8 cellular contexts compared by ENCODE assay signal in the genomic region with DNA sequence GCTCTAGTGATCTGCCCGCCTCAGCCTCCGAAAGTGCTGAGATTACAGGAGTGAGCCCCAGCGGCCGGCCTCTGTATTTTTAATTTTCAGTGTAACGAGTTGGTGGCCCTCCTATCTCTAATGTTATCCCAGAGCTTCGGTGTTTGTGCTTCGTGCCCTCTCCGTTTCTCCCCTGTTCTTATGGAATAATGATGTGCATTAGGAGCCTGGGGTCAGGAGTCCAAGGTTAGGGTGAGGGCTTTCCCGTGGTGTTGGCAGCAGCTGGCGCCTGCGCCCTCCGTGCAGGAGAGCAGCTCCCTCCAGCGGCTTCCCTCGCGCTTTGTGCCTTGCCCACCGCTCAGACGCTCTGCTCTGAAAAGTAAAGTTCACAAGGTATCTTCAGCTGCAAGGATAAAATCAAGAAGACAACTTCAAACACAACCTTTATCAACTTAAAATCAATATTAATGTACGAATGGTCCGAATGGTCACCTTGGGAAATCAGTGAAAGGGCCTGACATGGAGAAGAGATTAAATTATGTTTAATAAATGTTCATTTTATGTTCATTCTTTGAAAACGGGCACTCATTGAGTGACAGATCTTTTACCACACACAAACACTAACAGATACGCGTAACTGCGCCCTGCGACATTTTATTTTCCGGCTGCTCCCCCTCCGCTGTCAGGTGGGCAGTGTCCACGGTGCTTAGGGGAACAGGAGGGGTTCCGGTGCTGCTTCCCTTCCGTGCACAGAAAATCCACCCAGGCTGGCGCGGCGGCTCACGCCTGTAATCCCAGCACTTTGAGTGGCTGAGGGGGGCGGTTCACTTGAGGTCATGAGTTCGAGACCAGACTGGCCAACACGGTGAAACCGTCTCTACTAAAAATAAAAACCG.
DNase-seq lines count a peak whose midpoint lies in the region; TF ChIP-seq lines count a peak whose summit lies in the region.

No MANE protein-coding gene starts in this region.

- H3K4me3 ChIP-seq in fibroblast of villous mesenchyme (ENCODE audit: low read depth, low read length) (peak overlapping the region; percentile 53), ovary (no peak overlapping the region)

- H3K4me1 ChIP-seq in ovary (ENCODE audit: insufficient read depth): peaks cover 6% of the 10 kb centered on the region

- H3K27ac Mint-ChIP-seq in activated T-helper 1 cell treated with anti-CD3 and anti-CD28 coated beads, Interleukin-12 subunit alpha, Interleukin-12 subunit beta, Interleukin-2, Interleukin-4 antibody, amounts not matched to agents 30 ng/mL and 10 ng/mL and 1 ng/mL, durations not matched to agents 14 hours and 24 hours and 36 hours: peak overlapping the region; percentile 71

- H3K9me3 Mint-ChIP-seq in activated T-helper 1 cell treated with anti-CD3 and anti-CD28 coated beads, Interleukin-12 subunit alpha, Interleukin-12 subunit beta, Interleukin-2, Interleukin-4 antibody, amounts not matched to agents 30 ng/mL and 10 ng/mL and 1 ng/mL, durations not matched to agents 14 hours and 24 hours and 36 hours: no peaks in the 10 kb centered on the region

- peak overlapping the region in 1 of 2 donors; percentile 6 for H3K27ac ChIP-seq in ovary

- H3K9me3 ChIP-seq in ovary: no peaks in the 10 kb centered on the region

- in situ Hi-C loops in KBM-7 (cut with MboI; ENCODE audit: low pct_unique_long_range_greater_than_20kb, low sequenced_read_pairs): no loop called here

- DNase-seq in GM10266 (ENCODE audit: extremely low spot score): no peak
- peak; percentile 85 for DNase-seq in KBM-7
- peak; percentile 22 for DNase-seq in activated T-helper 1 cell treated with anti-CD3 and anti-CD28 coated beads, Interleukin-12 subunit alpha, Interleukin-12 subunit beta, Interleukin-2, Interleukin-4 antibody, amounts not matched to agents 30 ng/mL and 10 ng/mL and 1 ng/mL, durations not matched to agents 14 hours and 24 hours and 36 hours (ENCODE audit: low spot score)
- peak; percentile 55 for DNase-seq in fibroblast of villous mesenchyme (ENCODE audit: low read depth)
- peak; percentile 79 to 90 (median 84) for DNase-seq in ovary
- no peak for DNase-seq in dedifferentiated amniotic fluid mesenchymal stem cell (ENCODE audit: extremely low spot score)
- DNase-seq in DMS79 (lab: John Stamatoyannopoulos, UW): no peak
- DNase-seq in NCI-H345 treated with DMSO at 0.1 percent for 48 hours (lab: John Stamatoyannopoulos, UW; ENCODE audit: unreplicated experiment): no peak

- H3K4me1 Mint-ChIP-seq in activated T-helper 1 cell treated with anti-CD3 and anti-CD28 coated beads, Interleukin-12 subunit alpha, Interleukin-12 subunit beta, Interleukin-2, Interleukin-4 antibody, amounts not matched to agents 30 ng/mL and 10 ng/mL and 1 ng/mL, durations not matched to agents 14 hours and 24 hours and 36 hours (ENCODE audit: low read depth): peaks cover 15% of the 10 kb centered on the region

- H3K27me3 Mint-ChIP-seq in activated T-helper 1 cell treated with anti-CD3 and anti-CD28 coated beads, Interleukin-12 subunit alpha, Interleukin-12 subunit beta, Interleukin-2, Interleukin-4 antibody, amounts not matched to agents 30 ng/mL and 10 ng/mL and 1 ng/mL, durations not matched to agents 14 hours and 24 hours and 36 hours (ENCODE audit: insufficient read depth): peaks cover 31% of the 10 kb centered on the region

- intact Hi-C loops in activated T-helper 1 cell treated with anti-CD3 and anti-CD28 coated beads, Interleukin-12 subunit alpha, Interleukin-12 subunit beta, Interleukin-2, Interleukin-4 antibody, amounts not matched to agents 30 ng/mL and 10 ng/mL and 1 ng/mL, durations not matched to agents 14 hours and 24 hours and 36 hours (cut with micrococcal nuclease): loop anchor here (1.0 to 5.0 kb wide), 6 partner anchors 63 to 276 kb away; partner anchors contain the start of genes ING2, RWDD4 and TRAPPC11
- intact Hi-C loops in ovary (cut with DNase I): loop anchor here in 1 of 4 donors (10.0 kb wide), 1 partner anchor 247 kb away; no protein-coding TSS in a partner anchor

- TF ChIP-seq CTCF in GM10266 (IDR thresholded peaks at IDR 0.05; ENCODE audit: control insufficient read depth, insufficient read depth, low read depth, missing control alignments): peak; percentile 45
- TF ChIP-seq CTCF in fibroblast of villous mesenchyme (IDR thresholded peaks at IDR 0.05; ENCODE audit: insufficient read depth, low read depth, low read length): peak; percentile 68
- TF ChIP-seq CTCF in ovary (IDR thresholded peaks at IDR 0.05): peak; percentile 33 to 42 (median 37)

- WGBS in ovary, 3 donors: 27 to 36% (median 33%) methylated on average over 38 of the region's 38 CpGs

- H3K27me3 ChIP-seq in ovary: no peaks in the 10 kb centered on the region

- TF ChIP-seq EP300 in ovary (IDR thresholded peaks at IDR 0.05): no peak

- H3K36me3 ChIP-seq in ovary: no peaks in the 10 kb centered on the region

- no peaks in the 10 kb centered on the region for H3K36me3 Mint-ChIP-seq in activated T-helper 1 cell treated with anti-CD3 and anti-CD28 coated beads, Interleukin-12 subunit alpha, Interleukin-12 subunit beta, Interleukin-2, Interleukin-4 antibody, amounts not matched to agents 30 ng/mL and 10 ng/mL and 1 ng/mL, durations not matched to agents 14 hours and 24 hours and 36 hours (ENCODE audit: low read depth)

- peak overlapping the region; percentile 84 for H3K4me3 Mint-ChIP-seq in activated T-helper 1 cell treated with anti-CD3 and anti-CD28 coated beads, Interleukin-12 subunit alpha, Interleukin-12 subunit beta, Interleukin-2, Interleukin-4 antibody, amounts not matched to agents 30 ng/mL and 10 ng/mL and 1 ng/mL, durations not matched to agents 14 hours and 24 hours and 36 hours

- no peak for TF ChIP-seq POLR2A in ovary (IDR thresholded peaks at IDR 0.05)

Comparison
In these comparisons a context has a peak if more than half of its experiments do, and no peak if none do; other contexts are left out.
1. DNase-seq: peak in KBM-7 (single experiment), activated T-helper 1 cell treated with anti-CD3 and anti-CD28 coated beads, Interleukin-12 subunit alpha, Interleukin-12 subunit beta, Interleukin-2, Interleukin-4 antibody, amounts not matched to agents 30 ng/mL and 10 ng/mL and 1 ng/mL, durations not matched to agents 14 hours and 24 hours and 36 hours (single experiment), fibroblast of villous mesenchyme (single experiment) and ovary (5 of 5); none in GM10266 (single experiment), dedifferentiated amniotic fluid mesenchymal stem cell (single experiment), DMS79 (single experiment) and NCI-H345 treated with DMSO at 0.1 percent for 48 hours (single experiment).
2. Peak in every context shown above with its lines, with median percentiles within 50 percentile points of each other: CTCF ChIP-seq.